Comparison of ENCODE assay signal across 26 cellular contexts in genomic region chr19:34397853-34398252, GRCh38. TPM values are rescaled to one million over a fixed set of nuclear protein-coding genes. Genes with fewer than 3 reads are reported as not detected.
A peak's percentile ranks its signal among the peaks of the same experiment; 100 is the strongest.
DNase-seq lines count a peak whose midpoint lies in the region; ATAC-seq, FAIRE-seq and TF ChIP-seq lines count a peak whose summit lies in the region.
"Had no signal": no experiment of that assay in that cellular context is flagged by ENCODE, and none has a peak within 500 bp of the region (broad histone marks: within the 10 kb centered on the region; RNA-seq: fewer than 3 reads in every experiment).

No MANE protein-coding gene starts in this region.

- H3K4me2 ChIP-seq in A549: no peak overlapping the region
- H3K4me2 ChIP-seq: BLaER1 had no signal

- H3K27ac ChIP-seq in breast epithelium: no peak overlapping the region
- no peak overlapping the region for H3K27ac ChIP-seq in A549
- no peak overlapping the region for H3K27ac ChIP-seq in HEK293 (ENCODE audit: extremely low read depth, low read depth, low read length)
- H3K27ac ChIP-seq: 22Rv1, BLaER1 had no signal

- TF ChIP-seq CTCF in MCF 10A (IDR thresholded peaks at IDR 0.05; ENCODE audit: unreplicated experiment) (no peak), breast epithelium (IDR thresholded peaks at IDR 0.05) (no peak), A549 (IDR thresholded peaks at IDR 0.05) (no peak), HEK293 (tag by site-specific recombination; IDR thresholded peaks at IDR 0.05) (no peak)

- H3K4me1 ChIP-seq in breast epithelium (no peaks in the 10 kb centered on the region), A549 (peaks cover 6% of the 10 kb centered on the region; the same call in 2 of the 3 replicates), HEK293 (ENCODE audit: control insufficient read depth, insufficient read depth, low read length) (no peaks in the 10 kb centered on the region)
- H3K4me1 ChIP-seq: BE2C, BLaER1 had no signal

- FAIRE-seq in A549 (lab: Jason Lieb, UNC): peak; percentile 56
- FAIRE-seq: G401.6, GM12891, GM19239 had no signal

- no peaks in the 10 kb centered on the region for H3K9me3 ChIP-seq in breast epithelium
- H3K9me3 ChIP-seq in A549: no peaks in the 10 kb centered on the region
- H3K9me3 ChIP-seq in HEK293 (ENCODE audit: control insufficient read depth, insufficient read depth, low read depth, low read length): no peaks in the 10 kb centered on the region
- H3K9me3 ChIP-seq: BE2C, BLaER1 had no signal

- no peak for DNase-seq in MCF 10A (ENCODE audit: unreplicated experiment)
- no peak for DNase-seq in breast epithelium (ENCODE audit: low spot score in 2 of 2)
- DNase-seq in left ventricle myocardium superior: no peak
- DNase-seq in cardiac septum (ENCODE audit: low spot score): no peak
- DNase-seq in A549 (ENCODE audit: low read depth in 1 of 2, low spot score in 1 of 2): no peak
- DNase-seq in ecto neural progenitor cell (ENCODE audit: low spot score): no peak
- DNase-seq: ACHN; BE2C; C1 segment of cervical spinal cord; CD4-positive, alpha-beta memory T cell; CD4-positive, CD25-positive, alpha-beta regulatory T cell; COR-L47; DMS 273 treated with DMSO at 0.1 percent for 48 hours; DMS153; DMS53; DMS79; GF-D8 had no signal

- H3K4me3 Mint-ChIP-seq in MCF 10A (ENCODE audit: unreplicated experiment): no peak overlapping the region
- H3K4me3 Mint-ChIP-seq: CD14-positive monocyte; CD4-positive, alpha-beta memory T cell; CD4-positive, CD25-positive, alpha-beta regulatory T cell; CD8-positive, alpha-beta memory T cell had no signal

- CTCF ChIA-PET in MCF 10A (lab: Yijun Ruan, JAX) (interaction anchor here (0.6 to 1.7 kb wide), 6 partner anchors 15 to 387 kb away, joined by 3 to 5 read pairs (median 4); no protein-coding TSS in a partner anchor), A549 (lab: Yijun Ruan, JAX) (interaction anchor here (0.6 to 4.2 kb wide), 7 partner anchors 10 to 620 kb away, joined by 3 to 17 read pairs (median 3); no protein-coding TSS in a partner anchor), HEK293 (lab: Yijun Ruan, JAX) (interaction anchor here (0.5 to 1.0 kb wide), 4 partner anchors 69 to 243 kb away, joined by 3 to 5 read pairs (median 4); no protein-coding TSS in a partner anchor)

- ATAC-seq in left ventricle myocardium superior: peak; percentile 7
- no peak for ATAC-seq in A549
- ATAC-seq in HG03521 (IDR thresholded peaks at IDR 0.05; ENCODE audit: unreplicated experiment): no peak

- POLR2A ChIA-PET in MCF 10A (lab: Yijun Ruan, JAX) (no interaction called here), A549 (lab: Yijun Ruan, JAX) (interaction anchor here (0.6 kb wide), 1 partner anchor 30 kb away, joined by 3 read pairs; no protein-coding TSS in a partner anchor), HEK293 (lab: Yijun Ruan, JAX) (interaction anchor here (0.6 to 1.8 kb wide), 5 partner anchors 8 to 83 kb away, joined by 3 to 6 read pairs (median 3); partner anchors contain the start of gene UBA2)

- TF ChIP-seq EP300 in A549 (IDR thresholded peaks at IDR 0.05): no peak

- H3K4me1 Mint-ChIP-seq in MCF 10A (ENCODE audit: insufficient read depth, unreplicated experiment): no peaks in the 10 kb centered on the region
- H3K4me1 Mint-ChIP-seq: CD14-positive monocyte; CD4-positive, alpha-beta memory T cell; CD4-positive, CD25-positive, alpha-beta regulatory T cell had no signal

- TF ChIP-seq POLR2A in breast epithelium (IDR thresholded peaks at IDR 0.05) (no peak), A549 (IDR thresholded peaks at IDR 0.05; ENCODE audit: low read length) (no peak)

- WGBS in A549 (ENCODE audit: missing lambda C conversion rate): 96% methylated on average over 1 of the region's 1 CpG

- peak overlapping the region; percentile 39 for H3K27ac Mint-ChIP-seq in MCF 10A (ENCODE audit: low read depth, unreplicated experiment)

- no TSS peak for BruUV-seq in MCF 10A (replicated peaks; lab: Mats Ljungman, UMichigan)

- H3K27me3 Mint-ChIP-seq in MCF 10A (ENCODE audit: insufficient read depth, unreplicated experiment): no peaks in the 10 kb centered on the region
- H3K27me3 Mint-ChIP-seq: CD4-positive, alpha-beta memory T cell; CD4-positive, CD25-positive, alpha-beta regulatory T cell; CD8-positive, alpha-beta memory T cell had no signal

- no peak overlapping the region for H3K4me3 ChIP-seq in breast epithelium
- H3K4me3 ChIP-seq in A549: no peak overlapping the region
- no peak overlapping the region for H3K4me3 ChIP-seq in HEK293 (ENCODE audit: low read depth, low read length)
- H3K4me3 ChIP-seq: BLaER1 had no signal

- H3K9me3 Mint-ChIP-seq in MCF 10A (ENCODE audit: unreplicated experiment): no peaks in the 10 kb centered on the region
- H3K9me3 Mint-ChIP-seq: CD14-positive monocyte; CD4-positive, alpha-beta memory T cell; CD4-positive, CD25-positive, alpha-beta regulatory T cell; CD8-positive, alpha-beta memory T cell had no signal

- TF ChIP-seq RAD21 in A549 (conservative IDR thresholded peaks at IDR 0.05 in 1 of 2, IDR thresholded peaks at IDR 0.05 in 1 of 2): no peak

- intact Hi-C loops in MCF 10A (cut with micrococcal nuclease): no loop called here
- intact Hi-C loops in breast epithelium (cut with DNase I; ENCODE audit: low total_unique reads): no loop called here
- intact Hi-C loops in left ventricle myocardium superior (cut with micrococcal nuclease): no loop called here
- intact Hi-C loops in cardiac septum (cut with DNase I): no loop called here

- H3K27me3 ChIP-seq in breast epithelium: no peaks in the 10 kb centered on the region
- H3K27me3 ChIP-seq: BE2C, BLaER1 had no signal

- H3K36me3 Mint-ChIP-seq in MCF 10A (ENCODE audit: insufficient read depth, unreplicated experiment): peaks cover 49% of the 10 kb centered on the region

- H3K36me3 ChIP-seq in breast epithelium (peaks cover 4% of the 10 kb centered on the region), HEK293 (ENCODE audit: control insufficient read depth in 2 of 2, insufficient read depth in 1 of 2, low read length in 2 of 2) (peaks cover 76 to 97% of the 10 kb centered on the region in 2 experiments)

TF ChIP-seq in A549, 52 proteins besides CTCF, POLR2A, EP300 and RAD21 (continues in another document):
- TF ChIP-seq RARB (CRISPR knock-in tag; IDR thresholded peaks at IDR 0.05) (no peak), RCOR1 (IDR thresholded peaks at IDR 0.05; ENCODE audit: low read depth, low read length) (no peak), CHD4 (IDR thresholded peaks at IDR 0.05; ENCODE audit: borderline replicate concordance) (no peak), TFCP2L1 (CRISPR knock-in tag; IDR thresholded peaks at IDR 0.05) (no peak), HOXB5 (CRISPR knock-in tag; IDR thresholded peaks at IDR 0.05) (no peak), HDAC2 (IDR thresholded peaks at IDR 0.05) (no peak), CEBPB (IDR thresholded peaks at IDR 0.05) (no peak), NPAS2 (CRISPR knock-in tag; IDR thresholded peaks at IDR 0.05; ENCODE audit: borderline replicate concordance) (no peak)

TF ChIP-seq in HEK293, 187 proteins besides CTCF, POLR2A, EP300 and RAD21:
- TF ChIP-seq ZNF121 (tag by site-specific recombination; IDR thresholded peaks at IDR 0.05): peak; percentile 73
- TF ChIP-seq KLF17 (tag by site-specific recombination; IDR thresholded peaks at IDR 0.05): no peak
- peak; percentile 85 for TF ChIP-seq ZNF362 (tag by site-specific recombination; IDR thresholded peaks at IDR 0.05)
- TF ChIP-seq ZBTB17 (tag by site-specific recombination; IDR thresholded peaks at IDR 0.05): peak; percentile 54; the same call in 1 of the 2 replicates

RNA-seq across cellular contexts. Expression of gene PDCD2L, which starts 6.3 kb away (rescaled TPM):
- total RNA-seq in MCF 10A (2022) (11.1 and 24.4 TPM in 2 replicates), breast epithelium (10 to 100 TPM in 2 of 3 donors, 1 to 10 TPM in 1; 7.8 to 15.7 (median 10.9) TPM), left ventricle myocardium superior (8.9 TPM), cardiac septum (8.5 TPM)
- polyA plus RNA-seq in A549 (2011; rRNA removed) (58.5 and 68.9 TPM in 2 replicates), A549 (2017; fragmentation: RNase III; extraction: RNeasy Plus Mini Kit Qiagen cat#74134 plus additional on column Dnase treatment) (28.2 to 32.7 TPM (median 31.5 TPM) in 3 replicates)
- polyA plus RNA-seq in A549 (2012; cell fraction: cytosol; rRNA removed): 72.1 and 74.8 TPM in 2 replicates
- polyA plus RNA-seq in A549 (2012; cell fraction: nucleus; rRNA removed): 50.7 and 66.9 TPM in 2 replicates
- polyA minus RNA-seq in A549 (2011; rRNA and poly(A)+ RNA removed): 43.5 and 50.5 TPM in 2 replicates

RNA-seq across cellular contexts. Expression of gene UBA2, which starts 30.3 kb away (rescaled TPM):
- total RNA-seq in MCF 10A (2022) (118 and 126 TPM in 2 replicates), breast epithelium (100 to 1,000 TPM; 105 to 176 (median 127) TPM), left ventricle myocardium superior (51.1 TPM), cardiac septum (49.3 TPM)
- polyA plus RNA-seq in A549 (2011; rRNA removed) (504 and 514 TPM in 2 replicates), A549 (2017; fragmentation: RNase III; extraction: RNeasy Plus Mini Kit Qiagen cat#74134 plus additional on column Dnase treatment) (217 to 255 TPM (median 224 TPM) in 3 replicates)
- 169 TPM in 2 replicates for polyA plus RNA-seq in A549 (2012; cell fraction: cytosol; rRNA removed)
- 53.4 and 73.7 TPM in 2 replicates for polyA plus RNA-seq in A549 (2012; cell fraction: nucleus; rRNA removed)
- polyA minus RNA-seq in A549 (2011; rRNA and poly(A)+ RNA removed): 255 and 318 TPM in 2 replicates

RNA-seq across cellular contexts. Expression of gene GPI, which starts 32.9 kb away (rescaled TPM):
- 139 and 201 TPM in 2 replicates for total RNA-seq in MCF 10A (2022)
- 100 to 1,000 TPM in 2 of 3 donors, 10 to 100 TPM in 1; 97.9 to 130 (median 113) TPM for total RNA-seq in breast epithelium
- total RNA-seq in left ventricle myocardium superior: 553 TPM
- 512 TPM for total RNA-seq in cardiac septum
- polyA plus RNA-seq in A549 (2011; rRNA removed): 443 and 565 TPM in 2 replicates
- 630 and 674 TPM in 2 replicates for polyA plus RNA-seq in A549 (2012; cell fraction: cytosol; rRNA removed)
- 958 and 1,031 TPM in 2 replicates for polyA plus RNA-seq in A549 (2012; cell fraction: nucleus; rRNA removed)
- 548 to 579 TPM (median 555 TPM) in 3 replicates for polyA plus RNA-seq in A549 (2017; fragmentation: RNase III; extraction: RNeasy Plus Mini Kit Qiagen cat#74134 plus additional on column Dnase treatment)
- polyA minus RNA-seq in A549 (2011; rRNA and poly(A)+ RNA removed): 992 and 1,185 TPM in 2 replicates
